ENCODE assay signal across 1 cellular context in genomic region chr7:946256-946996, GRCh38.
TF ChIP-seq lines count a peak whose summit lies in the region.

No MANE protein-coding gene starts in this region.

TF ChIP-seq in HCT116, 20 proteins besides CTCF, POLR2A, EP300 and RAD21:
- no peak for TF ChIP-seq ELF1 (IDR thresholded peaks at IDR 0.05; ENCODE audit: borderline replicate concordance, low read depth)
